In genomic region chr10:5447071-5447470, GRCh38 we compare ENCODE assay signal across 9 cellular contexts. TPM values are rescaled to one million over a fixed set of nuclear protein-coding genes. Genes with fewer than 3 reads are reported as not detected.
DNase-seq lines count a peak whose midpoint lies in the region; ATAC-seq and TF ChIP-seq lines count a peak whose summit lies in the region.
"Had no signal": no experiment of that assay in that cellular context is flagged by ENCODE, and none has a peak within 500 bp of the region (broad histone marks: within the 10 kb centered on the region; RNA-seq: fewer than 3 reads in every experiment).

No MANE protein-coding gene starts in this region.

- no peak for TF ChIP-seq CTCF in CD4-positive, alpha-beta T cell (IDR thresholded peaks at IDR 0.05)
- TF ChIP-seq CTCF in endodermal cell (conservative IDR thresholded peaks at IDR 0.05), result no peak
- TF ChIP-seq CTCF in neural progenitor cell (IDR thresholded peaks at IDR 0.05), result no peak

- H3K36me3 ChIP-seq in NT2/D1 (ENCODE audit: insufficient read depth, insufficient read length, low read length), result peaks cover 28% of the 10 kb centered on the region
- H3K36me3 ChIP-seq in endodermal cell (ENCODE audit: control insufficient read depth, insufficient read depth, low read length), result peaks cover 6% of the 10 kb centered on the region
- peaks cover 8% of the 10 kb centered on the region for H3K36me3 ChIP-seq in neural progenitor cell

- H4K20me1 ChIP-seq in neural progenitor cell (ENCODE audit: low read depth), result peaks cover 3% of the 10 kb centered on the region

- no peak overlapping the region for H3K27ac ChIP-seq in CD4-positive, alpha-beta T cell (ENCODE audit: low read depth, low read length)
- H3K27ac ChIP-seq in endodermal cell (ENCODE audit: low read depth, low read length) (no peak overlapping the region), neural progenitor cell (no peak overlapping the region)

- H3K27ac Mint-ChIP-seq in CD4-positive, alpha-beta T cell, result peak overlapping the region; percentile 90
- H3K27ac Mint-ChIP-seq in endodermal cell (peak overlapping the region; percentile 67), neural progenitor cell (no peak overlapping the region)

- no peaks in the 10 kb centered on the region for H3K4me1 ChIP-seq in NT2/D1 (ENCODE audit: insufficient read depth, insufficient read length)
- peaks cover 6% of the 10 kb centered on the region for H3K4me1 ChIP-seq in endodermal cell (ENCODE audit: control insufficient read depth, insufficient read depth, low read length)
- H3K4me1 ChIP-seq in neural progenitor cell, result peaks cover 25% of the 10 kb centered on the region

- peak overlapping the region; percentile 78 for H3K9ac ChIP-seq in NT2/D1 (ENCODE audit: insufficient read length, low read depth)
- peak overlapping the region; percentile 73 for H3K9ac ChIP-seq in endodermal cell (ENCODE audit: extremely low read depth, low read length, poor library complexity, severe bottlenecking)
- no peak overlapping the region for H3K9ac ChIP-seq in neural progenitor cell

- no peaks in the 10 kb centered on the region for H3K27me3 ChIP-seq in CD4-positive, alpha-beta T cell (ENCODE audit: control insufficient read depth, insufficient read depth, low read length)
- H3K27me3 ChIP-seq in NT2/D1 (ENCODE audit: insufficient read depth, insufficient read length) (no peaks in the 10 kb centered on the region), endodermal cell (ENCODE audit: control insufficient read depth, insufficient read depth, low read length, poor library complexity, severe bottlenecking) (no peaks in the 10 kb centered on the region), neural progenitor cell (no peaks in the 10 kb centered on the region)

- H3K9me3 Mint-ChIP-seq in CD4-positive, alpha-beta T cell, result no peaks in the 10 kb centered on the region
- no peaks in the 10 kb centered on the region for H3K9me3 Mint-ChIP-seq in endodermal cell
- no peaks in the 10 kb centered on the region for H3K9me3 Mint-ChIP-seq in neural progenitor cell

- 56 to 68% methylated on average over 1 to 3 of the region's 3 CpGs for WGBS in endodermal cell (ENCODE audit: insufficient coverage in 1 of 2, insufficient read length in 1 of 2), 2 experiments

- POLR2A ChIA-PET in CD4-positive, alpha-beta T cell (lab: Charles Lee), result interaction anchor here (0.5 to 2.9 kb wide), 24 partner anchors 9 to 621 kb away, joined by 3 to 32 read pairs (median 5); partner anchors contain the start of genes AKR1E2, FBH1, GDI2 and TASOR2

- H3K4me3 Mint-ChIP-seq in CD4-positive, alpha-beta T cell, result peak overlapping the region; percentile 98
- H3K4me3 Mint-ChIP-seq in endodermal cell, result peak overlapping the region; percentile 65
- peak overlapping the region; percentile 86 for H3K4me3 Mint-ChIP-seq in neural progenitor cell

- peak; percentile 30 for ATAC-seq in CD4-positive, alpha-beta T cell (ENCODE audit: poor library complexity)
- ATAC-seq in HG03280 (IDR thresholded peaks at IDR 0.05; ENCODE audit: unreplicated experiment), result no peak

- peaks cover 51% of the 10 kb centered on the region for H3K4me1 Mint-ChIP-seq in CD4-positive, alpha-beta T cell (ENCODE audit: low read depth)
- H3K4me1 Mint-ChIP-seq in endodermal cell (peaks cover 24% of the 10 kb centered on the region), neural progenitor cell (peaks cover 25% of the 10 kb centered on the region)

- peaks cover 55% of the 10 kb centered on the region for H3K79me2 ChIP-seq in neural progenitor cell (ENCODE audit: low read depth)

- H3K4me3 ChIP-seq in NT2/D1 (ENCODE audit: insufficient read length, low read depth), result peak overlapping the region; percentile 61
- peak overlapping the region; percentile 86 for H3K4me3 ChIP-seq in endodermal cell (ENCODE audit: low read length)
- peak overlapping the region; percentile 44 for H3K4me3 ChIP-seq in neural progenitor cell

- H3K9me3 ChIP-seq in CD4-positive, alpha-beta T cell (ENCODE audit: control insufficient read depth, low read length), result no peaks in the 10 kb centered on the region
- H3K9me3 ChIP-seq in NT2/D1 (ENCODE audit: insufficient read depth, low read length), result no peaks in the 10 kb centered on the region
- H3K9me3 ChIP-seq in endodermal cell (ENCODE audit: control insufficient read depth, low read length), result no peaks in the 10 kb centered on the region
- H3K9me3 ChIP-seq in neural progenitor cell (ENCODE audit: low read depth), result no peaks in the 10 kb centered on the region

- intact Hi-C loops in CD4-positive, alpha-beta T cell (cut with DNase I, micrococcal nuclease), result loop anchor here (2.0 to 5.0 kb wide), 2 partner anchors 102 to 105 kb away; no protein-coding TSS in a partner anchor

- no peaks in the 10 kb centered on the region for H3K27me3 Mint-ChIP-seq in CD4-positive, alpha-beta T cell
- H3K27me3 Mint-ChIP-seq in endodermal cell (ENCODE audit: insufficient read depth) (no peaks in the 10 kb centered on the region), neural progenitor cell (ENCODE audit: insufficient read depth, low read depth) (no peaks in the 10 kb centered on the region)

- CTCF ChIA-PET in CD4-positive, alpha-beta T cell (lab: Charles Lee), result interaction anchor here (1.0 to 8.6 kb wide), 2 partner anchors 177 to 183 kb away, joined by 3 to 116 read pairs; no protein-coding TSS in a partner anchor

- no peak overlapping the region for H2AFZ ChIP-seq in neural progenitor cell (replicated peaks)

- peak overlapping the region; percentile 75 for H3K4me2 ChIP-seq in neural progenitor cell

- DNase-seq in CD4-positive, alpha-beta T cell, result no peak
- DNase-seq in NT2/D1 (ENCODE audit: low read depth, low spot score), result no peak
- no peak for DNase-seq in endodermal cell
- DNase-seq in neural progenitor cell (ENCODE audit: low spot score), result no peak
- no peak for DNase-seq in NCI-H446 treated with DMSO at 0.1 percent for 48 hours (lab: John Stamatoyannopoulos, UW)
- DNase-seq in foreskin melanocyte, result no peak
- DNase-seq in NCI-H774 (lab: John Stamatoyannopoulos, UW), result no peak

- H3K36me3 Mint-ChIP-seq in CD4-positive, alpha-beta T cell (ENCODE audit: low read depth), result peaks cover 10% of the 10 kb centered on the region
- peaks cover 6% of the 10 kb centered on the region for H3K36me3 Mint-ChIP-seq in endodermal cell (ENCODE audit: low read depth)
- peaks cover 3% of the 10 kb centered on the region for H3K36me3 Mint-ChIP-seq in neural progenitor cell

- H3F3A ChIP-seq in neural progenitor cell (ENCODE audit: low read depth), result peaks cover 10% of the 10 kb centered on the region

RNA-seq across cellular contexts. Expression of gene NET1, which starts 34.7 kb away (rescaled TPM):
- 10 to 100 TPM; 29.0 to 30.5 TPM for total RNA-seq in CD4-positive, alpha-beta T cell
- total RNA-seq in endodermal cell (10 to 100 TPM; 47.3 to 64.9 TPM), neural progenitor cell (ENCODE audit: low replicate concordance) (65.2 and 90.5 TPM in 2 replicates)
- polyA plus RNA-seq in endodermal cell (2013, experiment 1 of 2), result 36.3 TPM
- polyA plus RNA-seq in endodermal cell (2013, experiment 2 of 2), result 33.0 TPM

RNA-seq across cellular contexts. Expression of gene TUBAL3, which starts 42.4 kb away (rescaled TPM):
- total RNA-seq in CD4-positive, alpha-beta T cell, result not detected
- total RNA-seq in endodermal cell (not detected), neural progenitor cell (ENCODE audit: low replicate concordance) (not detected in 2 replicates)
- not detected for polyA plus RNA-seq in endodermal cell (2013, experiment 1 of 2)
- polyA plus RNA-seq in endodermal cell (2013, experiment 2 of 2), result not detected
- total RNA-seq: activated CD8-positive, alpha-beta memory T cell treated with anti-CD3 and anti-CD28 coated beads for 36 hours had no signal

RNA-seq across cellular contexts. Expression of gene CALML5, which starts 52.3 kb away (rescaled TPM):
- total RNA-seq in CD4-positive, alpha-beta T cell, result not detected
- not detected for total RNA-seq in endodermal cell
- polyA plus RNA-seq in endodermal cell (2013, experiment 1 of 2), result not detected
- not detected for polyA plus RNA-seq in endodermal cell (2013, experiment 2 of 2)
- not detected in 2 replicates for total RNA-seq in neural progenitor cell (ENCODE audit: low replicate concordance)
- total RNA-seq: activated CD8-positive, alpha-beta memory T cell treated with anti-CD3 and anti-CD28 coated beads for 36 hours had no signal
